15 cellular contexts compared by ENCODE assay signal in genomic region chr16:67922221-67922620, GRCh38. TPM values are rescaled to one million over a fixed set of nuclear protein-coding genes. Genes with fewer than 3 reads are reported as not detected.
DNase-seq lines count a peak whose midpoint lies in the region; ATAC-seq, FAIRE-seq and TF ChIP-seq lines count a peak whose summit lies in the region.
"Had no signal": no experiment of that assay in that cellular context is flagged by ENCODE, and none has a peak within 500 bp of the region (broad histone marks: within the 10 kb centered on the region; RNA-seq: fewer than 3 reads in every experiment).

No MANE protein-coding gene starts in this region.

- BruUV-seq in K562 (replicated peaks; lab: Mats Ljungman, UMichigan): no TSS peak

- peak overlapping the region in 1 of 2 experiments; percentile 56; a peak in 3 of 4 replicates for H3K9ac ChIP-seq in K562 (ENCODE audit: insufficient read depth in 1 of 2, low read depth in 2 of 2, low read length in 2 of 2)

- no peak overlapping the region for H3K27ac ChIP-seq in CD4-positive, CD25-positive, alpha-beta regulatory T cell (ENCODE audit: insufficient read depth, low read length, poor library complexity, severe bottlenecking)
- H3K27ac ChIP-seq in K562 (ENCODE audit: extremely low read depth, low read depth, low read length): peak overlapping the region; percentile 49; the same call in 1 of the 3 replicates
- H3K27ac ChIP-seq: thoracic aorta had no signal

- no peak for TF ChIP-seq EP300 in K562 (IDR thresholded peaks at IDR 0.05; ENCODE audit: low read length)

- WGBS in K562 (ENCODE audit: insufficient coverage, low coverage, missing lambda C conversion rate): 7% methylated on average over 5 of the region's 5 CpGs

- peaks cover 3% of the 10 kb centered on the region for H3K9me1 ChIP-seq in K562 (ENCODE audit: control insufficient read depth, insufficient read depth, low read length)

- H3K4me1 ChIP-seq in CD4-positive, CD25-positive, alpha-beta regulatory T cell (ENCODE audit: control insufficient read depth, insufficient read depth, low read length, poor library complexity, severe bottlenecking): peaks cover 3% of the 10 kb centered on the region
- H3K4me1 ChIP-seq in K562 (replicated peaks in 1 of 2; ENCODE audit: control insufficient read depth in 2 of 2, insufficient read depth in 2 of 2, low read length in 2 of 2): peaks cover 22 to 23% of the 10 kb centered on the region in 2 experiments

- peaks cover 30% of the 10 kb centered on the region for H4K20me1 ChIP-seq in K562 (replicated peaks; ENCODE audit: control insufficient read depth, insufficient read depth, low read length)

- CTCF ChIA-PET in T-cell (lab: Charles Lee) (no interaction called here), K562 (lab: Yijun Ruan, JAX; ENCODE audit: low intra/inter-chr PET ratio) (interaction anchor here (1.1 kb wide), 1 partner anchor 106 kb away, joined by 3 read pairs; no protein-coding TSS in a partner anchor)

- no peaks in the 10 kb centered on the region for H3K79me2 ChIP-seq in K562 (ENCODE audit: control insufficient read depth, insufficient read depth, low read length)

- no peak overlapping the region for H3K4me3 ChIP-seq in CD4-positive, CD25-positive, alpha-beta regulatory T cell (ENCODE audit: low read depth, low read length)
- no peak overlapping the region for H3K4me3 ChIP-seq in K562
- H3K4me3 ChIP-seq: gastrocnemius medialis, thoracic aorta had no signal

- peak overlapping the region in 2 of 3 donors; percentile 44 to 71 for H3K27ac Mint-ChIP-seq in CD4-positive, CD25-positive, alpha-beta regulatory T cell
- H3K27ac Mint-ChIP-seq in T-cell: peak overlapping the region; percentile 57 to 84
- H3K27ac Mint-ChIP-seq: activated naive CD4-positive, alpha-beta T cell treated with anti-CD3 and anti-CD28 coated beads, Interleukin-2, amount 10 ng/mL, durations not matched to agents 7 days and 5 days; T-helper 2 cell treated with Interferon-gamma antibody and Interleukin-4, amounts not matched to agents 5 μg/mL and 100 μg/mL, for 36 hours had no signal

- no peaks in the 10 kb centered on the region for H3K27me3 Mint-ChIP-seq in CD4-positive, CD25-positive, alpha-beta regulatory T cell
- H3K27me3 Mint-ChIP-seq in T-cell: no peaks in the 10 kb centered on the region
- H3K27me3 Mint-ChIP-seq: activated naive CD4-positive, alpha-beta T cell treated with anti-CD3 and anti-CD28 coated beads, Interleukin-2, amount 10 ng/mL, durations not matched to agents 7 days and 5 days; naive thymus-derived CD8-positive, alpha-beta T cell had no signal

- TF ChIP-seq CTCF in K562 (IDR thresholded peaks at IDR 0.05 in 2 of 3, conservative IDR thresholded peaks at IDR 0.05 in 1 of 3; ENCODE audit: insufficient read depth in 2 of 3, low read depth in 1 of 3, low read length in 3 of 3): no peak

- peaks cover 23% of the 10 kb centered on the region for H3K36me3 ChIP-seq in CD4-positive, CD25-positive, alpha-beta regulatory T cell (ENCODE audit: control insufficient read depth, insufficient read depth, low read length)
- no peaks in the 10 kb centered on the region; the same call in 2 of the 3 replicates for H3K36me3 ChIP-seq in K562 (ENCODE audit: control insufficient read depth, insufficient read depth, low read length)
- H3K36me3 ChIP-seq: thoracic aorta had no signal

- FAIRE-seq in K562 (lab: Jason Lieb, UNC): peak; percentile 87
- FAIRE-seq in H54 (lab: Jason Lieb, UNC): no peak

- H2AFZ ChIP-seq in K562 (ENCODE audit: low read depth, low read length): no peak overlapping the region

- H3K4me3 Mint-ChIP-seq in CD4-positive, CD25-positive, alpha-beta regulatory T cell: no peak overlapping the region
- H3K4me3 Mint-ChIP-seq in T-cell: no peak overlapping the region
- H3K4me3 Mint-ChIP-seq: activated naive CD4-positive, alpha-beta T cell treated with anti-CD3 and anti-CD28 coated beads, Interleukin-2, amount 10 ng/mL, durations not matched to agents 7 days and 5 days; naive thymus-derived CD8-positive, alpha-beta T cell; T-helper 2 cell treated with Interferon-gamma antibody and Interleukin-4, amounts not matched to agents 5 μg/mL and 100 μg/mL, for 36 hours had no signal

- no peak for TF ChIP-seq RAD21 in K562 (CRISPR knock-in tag; conservative IDR thresholded peaks at IDR 0.05 in 1 of 2, IDR thresholded peaks at IDR 0.05 in 1 of 2)

- peak overlapping the region; percentile 15; the same call in 1 of the 2 replicates for H3K4me2 ChIP-seq in K562 (ENCODE audit: insufficient read depth, low read length)

- H3K4me1 Mint-ChIP-seq in CD4-positive, CD25-positive, alpha-beta regulatory T cell: peaks cover 0 to 23% (median 9%) of the 10 kb centered on the region in 4 donors
- H3K4me1 Mint-ChIP-seq in T-cell: peaks cover 8 to 29% (median 20%) of the 10 kb centered on the region in 3 donors

- peaks cover 0 to 3% (median 0%) of the 10 kb centered on the region in 7 donors for H3K9me3 Mint-ChIP-seq in CD4-positive, CD25-positive, alpha-beta regulatory T cell
- no peaks in the 10 kb centered on the region for H3K9me3 Mint-ChIP-seq in T-cell
- H3K9me3 Mint-ChIP-seq: activated naive CD4-positive, alpha-beta T cell treated with anti-CD3 and anti-CD28 coated beads, Interleukin-2, amount 10 ng/mL, durations not matched to agents 7 days and 5 days; naive thymus-derived CD8-positive, alpha-beta T cell; T-helper 2 cell treated with Interferon-gamma antibody and Interleukin-4, amounts not matched to agents 5 μg/mL and 100 μg/mL, for 36 hours had no signal

- no peak for ATAC-seq in CD4-positive, CD25-positive, alpha-beta regulatory T cell (ENCODE audit: low read depth in 2 of 2)
- no peak for ATAC-seq in T-cell (replicated peaks in 1 of 4)
- ATAC-seq in K562: peak; percentile 69
- ATAC-seq in HG03469 (IDR thresholded peaks at IDR 0.05; ENCODE audit: unreplicated experiment): no peak
- ATAC-seq in HG03342 (IDR thresholded peaks at IDR 0.05; ENCODE audit: unreplicated experiment): no peak
- ATAC-seq: gastrocnemius medialis; naive thymus-derived CD8-positive, alpha-beta T cell had no signal

- POLR2A ChIA-PET in T-cell (lab: Charles Lee) (no interaction called here), K562 (lab: Yijun Ruan, JAX) (interaction anchor here (0.7 to 1.6 kb wide), 7 partner anchors 8 to 255 kb away, joined by 3 to 8 read pairs (median 3); no protein-coding TSS in a partner anchor)

- H3K9me3 ChIP-seq in CD4-positive, CD25-positive, alpha-beta regulatory T cell (ENCODE audit: control insufficient read depth in 2 of 2, low read length in 2 of 2): no peaks in the 10 kb centered on the region
- H3K9me3 ChIP-seq in K562 (replicated peaks; ENCODE audit: control insufficient read depth, insufficient read depth, low read depth, low read length): no peaks in the 10 kb centered on the region
- H3K9me3 ChIP-seq: gastrocnemius medialis, thoracic aorta had no signal

- TF ChIP-seq POLR2A in K562 (conservative IDR thresholded peaks at IDR 0.05) (no peak), H54 (IDR thresholded peaks at IDR 0.05; ENCODE audit: low read depth, low read length) (no peak)

- peaks cover 9% of the 10 kb centered on the region for H3K36me3 Mint-ChIP-seq in CD4-positive, CD25-positive, alpha-beta regulatory T cell
- H3K36me3 Mint-ChIP-seq in T-cell: peaks cover 4% of the 10 kb centered on the region
- H3K36me3 Mint-ChIP-seq: activated naive CD4-positive, alpha-beta T cell treated with anti-CD3 and anti-CD28 coated beads, Interleukin-2, amount 10 ng/mL, durations not matched to agents 7 days and 5 days had no signal

- no peaks in the 10 kb centered on the region for H3K27me3 ChIP-seq in CD4-positive, CD25-positive, alpha-beta regulatory T cell (ENCODE audit: control insufficient read depth, insufficient read depth, low read length)
- H3K27me3 ChIP-seq in K562 (ENCODE audit: control insufficient read depth in 2 of 2, insufficient read depth in 2 of 2, low read length in 2 of 2): no peaks in the 10 kb centered on the region
- H3K27me3 ChIP-seq: gastrocnemius medialis had no signal

- intact Hi-C loops in K562 (cut with micrococcal nuclease): no loop called here

- in situ Hi-C loops in K562 (cut with MboI): loop anchor here (10.0 kb wide), 1 partner anchor 397 kb away; the partner anchor contains the start of gene RIPOR1

- DNase-seq in CD4-positive, CD25-positive, alpha-beta regulatory T cell: no peak
- DNase-seq in T-cell (no peak), K562 (ENCODE audit: extremely low read depth in 1 of 4, low spot score in 3 of 4) (peak; percentile 49 to 76 (median 66)), putamen (ENCODE audit: low spot score) (peak; percentile 64), DMS79 treated with DMSO at 0.1 percent for 48 hours (lab: John Stamatoyannopoulos, UW) (no peak), H54 (ENCODE audit: insufficient read length, low spot score) (no peak)
- DNase-seq: activated naive CD4-positive, alpha-beta T cell treated with anti-CD3 and anti-CD28 coated beads, Interleukin-2, amount 10 ng/mL, durations not matched to agents 7 days and 5 days; cerebellar nuclear complex; gastrocnemius medialis; naive thymus-derived CD8-positive, alpha-beta T cell; NCI-H446 treated with DMSO at 0.1 percent for 48 hours had no signal

RNA-seq across cellular contexts. Expression of gene CTRL, which starts 9.4 kb away (rescaled TPM):
- 8.0 TPM for total RNA-seq in CD4-positive, CD25-positive, alpha-beta regulatory T cell
- 1 to 10 TPM in 2 of 4 donors, under 1 TPM in 2; 0.21 to 2.9 (median 1.1) TPM for polyA plus RNA-seq in CD4-positive, CD25-positive, alpha-beta regulatory T cell
- 10 to 100 TPM in 4 of 5 donors, 1 to 10 TPM in 1; 9.4 to 14.2 (median 13.2) TPM for total RNA-seq in T-cell
- 6.7 and 9.8 TPM in 2 replicates for total RNA-seq in K562 (2011; cell fraction: chromatin; rRNA removed; ENCODE audit: low replicate concordance)
- 9.2 and 10.8 TPM in 2 replicates for total RNA-seq in K562 (2011; cell fraction: nucleolus; rRNA removed)
- 3.4 and 3.5 TPM in 2 replicates for total RNA-seq in K562 (2011; cell fraction: nucleoplasm; rRNA removed)
- total RNA-seq in K562 (2014; rRNA removed): 4.0 and 5.6 TPM in 2 replicates
- 2.0 and 2.4 TPM in 2 replicates for total RNA-seq in K562 (2014; rRNA removed; fragmentation: Illumina TruSeq; extraction: Trizol)
- 2.4 and 3.4 TPM in 2 replicates for total RNA-seq in K562 (2015; rRNA removed; fragmentation: Illumina TruSeq; extraction: Trizol)
- 3.8 and 4.1 TPM in 2 replicates for total RNA-seq in K562 (2021)
- polyA plus RNA-seq in K562 (2011; rRNA removed): 1.4 TPM in 2 replicates
- polyA plus RNA-seq in K562 (2011; cell fraction: cytosol; rRNA removed): 2.0 and 5.9 TPM in 2 replicates
- polyA plus RNA-seq in K562 (2011; cell fraction: nucleus; rRNA removed): 4.2 and 10.5 TPM in 2 replicates
- polyA plus RNA-seq in K562 (2012): 1.8 and 4.6 TPM in 2 replicates
- 3.3 TPM in 2 replicates for polyA plus RNA-seq in K562 (2014; fragmentation: Illumina TruSeq; extraction: Trizol)
- 1 to 10 TPM; 1.7 to 2.5 TPM for polyA plus RNA-seq in K562 (2014; fragmentation: Nextera tagmentation; extraction: Ambion mirVana)
- polyA plus RNA-seq in K562 (2014; rRNA removed): 5.2 and 5.5 TPM in 2 replicates
- 0.75 and 1.7 TPM in 2 replicates for polyA minus RNA-seq in K562 (2011; rRNA and poly(A)+ RNA removed)
- polyA minus RNA-seq in K562 (2011; cell fraction: cytosol; rRNA and poly(A)+ RNA removed): 0.95 and 1.7 TPM in 2 replicates
- 0.78 and 2.2 TPM in 2 replicates for polyA minus RNA-seq in K562 (2011; cell fraction: nucleus; rRNA and poly(A)+ RNA removed)

RNA-seq across cellular contexts. Expression of gene PSMB10, which starts 14.4 kb away (rescaled TPM):
- total RNA-seq in CD4-positive, CD25-positive, alpha-beta regulatory T cell: 136 TPM
- polyA plus RNA-seq in CD4-positive, CD25-positive, alpha-beta regulatory T cell: 100 to 1,000 TPM; 478 to 673 (median 596) TPM
- total RNA-seq in T-cell (100 to 1,000 TPM; 118 to 214 (median 165) TPM), K562 (2014; rRNA removed) (101 and 105 TPM in 2 replicates), K562 (2014; rRNA removed; fragmentation: Illumina TruSeq; extraction: Trizol) (17.9 and 24.9 TPM in 2 replicates), K562 (2015; rRNA removed; fragmentation: Illumina TruSeq; extraction: Trizol) (53.1 and 53.4 TPM in 2 replicates), K562 (2021) (73.0 and 73.1 TPM in 2 replicates)
- 1.6 and 9.1 TPM in 2 replicates for total RNA-seq in K562 (2011; cell fraction: chromatin; rRNA removed; ENCODE audit: low replicate concordance)
- 14.7 and 18.7 TPM in 2 replicates for total RNA-seq in K562 (2011; cell fraction: nucleolus; rRNA removed)
- 7.4 and 9.6 TPM in 2 replicates for total RNA-seq in K562 (2011; cell fraction: nucleoplasm; rRNA removed)
- polyA plus RNA-seq in K562 (2011; rRNA removed) (17.3 and 21.0 TPM in 2 replicates), K562 (2014; fragmentation: Illumina TruSeq; extraction: Trizol) (11.7 and 44.6 TPM in 2 replicates), K562 (2014; fragmentation: Nextera tagmentation; extraction: Ambion mirVana) (10 to 100 TPM; 33.5 to 51.0 TPM), K562 (2014; rRNA removed) (94.1 and 118 TPM in 2 replicates)
- polyA plus RNA-seq in K562 (2011; cell fraction: cytosol; rRNA removed): 46.1 and 143 TPM in 2 replicates
- polyA plus RNA-seq in K562 (2011; cell fraction: nucleus; rRNA removed): 17.2 and 24.0 TPM in 2 replicates
- 84.8 and 94.3 TPM in 2 replicates for polyA plus RNA-seq in K562 (2012)
- 2.5 and 3.3 TPM in 2 replicates for polyA minus RNA-seq in K562 (2011; rRNA and poly(A)+ RNA removed)
- polyA minus RNA-seq in K562 (2011; cell fraction: cytosol; rRNA and poly(A)+ RNA removed): 20.3 and 25.1 TPM in 2 replicates
- 13.1 and 14.0 TPM in 2 replicates for polyA minus RNA-seq in K562 (2011; cell fraction: nucleus; rRNA and poly(A)+ RNA removed)

RNA-seq across cellular contexts. Expression of gene LCAT, which starts 21.7 kb away (rescaled TPM):
- total RNA-seq in CD4-positive, CD25-positive, alpha-beta regulatory T cell: 11.0 TPM
- polyA plus RNA-seq in CD4-positive, CD25-positive, alpha-beta regulatory T cell: under 1 TPM; 0.25 to 0.77 (median 0.59) TPM
- total RNA-seq in T-cell: 10 to 100 TPM in 4 of 5 donors, 1 to 10 TPM in 1; 9.8 to 20.7 (median 18.7) TPM
- 40.9 and 121 TPM in 2 replicates for total RNA-seq in K562 (2011; cell fraction: chromatin; rRNA removed; ENCODE audit: low replicate concordance)
- 59.7 and 75.9 TPM in 2 replicates for total RNA-seq in K562 (2011; cell fraction: nucleolus; rRNA removed)
- total RNA-seq in K562 (2011; cell fraction: nucleoplasm; rRNA removed): 41.1 and 47.6 TPM in 2 replicates
- total RNA-seq in K562 (2014; rRNA removed): 6.8 and 9.0 TPM in 2 replicates
- 3.0 and 3.2 TPM in 2 replicates for total RNA-seq in K562 (2014; rRNA removed; fragmentation: Illumina TruSeq; extraction: Trizol)
- total RNA-seq in K562 (2015; rRNA removed; fragmentation: Illumina TruSeq; extraction: Trizol): 4.1 and 4.5 TPM in 2 replicates
- total RNA-seq in K562 (2021): 14.2 and 21.0 TPM in 2 replicates
- 6.7 and 14.9 TPM in 2 replicates for polyA plus RNA-seq in K562 (2011; rRNA removed)
- polyA plus RNA-seq in K562 (2011; cell fraction: cytosol; rRNA removed): 9.5 and 10.8 TPM in 2 replicates
- polyA plus RNA-seq in K562 (2011; cell fraction: nucleus; rRNA removed): 72.6 and 86.1 TPM in 2 replicates
- polyA plus RNA-seq in K562 (2012): 14.1 and 15.5 TPM in 2 replicates
- polyA plus RNA-seq in K562 (2014; fragmentation: Illumina TruSeq; extraction: Trizol): 5.0 and 5.6 TPM in 2 replicates
- under 1 TPM; 0.46 to 0.94 TPM for polyA plus RNA-seq in K562 (2014; fragmentation: Nextera tagmentation; extraction: Ambion mirVana)
- 7.6 and 14.9 TPM in 2 replicates for polyA plus RNA-seq in K562 (2014; rRNA removed)
- polyA minus RNA-seq in K562 (2011; rRNA and poly(A)+ RNA removed): 1.5 and 2.2 TPM in 2 replicates
- polyA minus RNA-seq in K562 (2011; cell fraction: cytosol; rRNA and poly(A)+ RNA removed): 2.3 and 6.2 TPM in 2 replicates
- 8.9 and 10.0 TPM in 2 replicates for polyA minus RNA-seq in K562 (2011; cell fraction: nucleus; rRNA and poly(A)+ RNA removed)

RNA-seq across cellular contexts. Expression of gene PSKH1, which starts 29.2 kb away (rescaled TPM):
- 14.3 TPM for total RNA-seq in CD4-positive, CD25-positive, alpha-beta regulatory T cell
- polyA plus RNA-seq in CD4-positive, CD25-positive, alpha-beta regulatory T cell: 10 to 100 TPM; 16.1 to 25.3 (median 23.3) TPM
- total RNA-seq in T-cell (10 to 100 TPM; 14.8 to 31.4 (median 28.1) TPM), K562 (2014; rRNA removed) (6.7 and 6.9 TPM in 2 replicates), K562 (2014; rRNA removed; fragmentation: Illumina TruSeq; extraction: Trizol) (3.7 and 4.6 TPM in 2 replicates), K562 (2015; rRNA removed; fragmentation: Illumina TruSeq; extraction: Trizol) (7.7 and 9.4 TPM in 2 replicates), K562 (2021) (17.1 and 20.9 TPM in 2 replicates)
- total RNA-seq in K562 (2011; cell fraction: chromatin; rRNA removed; ENCODE audit: low replicate concordance): 20.7 and 55.9 TPM in 2 replicates
- 27.2 and 30.7 TPM in 2 replicates for total RNA-seq in K562 (2011; cell fraction: nucleolus; rRNA removed)
- total RNA-seq in K562 (2011; cell fraction: nucleoplasm; rRNA removed): 23.5 and 24.8 TPM in 2 replicates
- polyA plus RNA-seq in K562 (2011; rRNA removed) (15.7 and 18.9 TPM in 2 replicates), K562 (2014; fragmentation: Illumina TruSeq; extraction: Trizol) (11.8 and 15.4 TPM in 2 replicates), K562 (2014; fragmentation: Nextera tagmentation; extraction: Ambion mirVana) (1 to 10 TPM in 1 of 2 experiments, under 1 TPM in 1; 0.96 to 1.0 TPM), K562 (2014; rRNA removed) (10.7 and 12.1 TPM in 2 replicates)
- polyA plus RNA-seq in K562 (2011; cell fraction: cytosol; rRNA removed): 24.6 and 37.2 TPM in 2 replicates
- polyA plus RNA-seq in K562 (2011; cell fraction: nucleus; rRNA removed): 21.2 and 32.6 TPM in 2 replicates
- 15.2 and 29.4 TPM in 2 replicates for polyA plus RNA-seq in K562 (2012)
- 13.8 and 19.3 TPM in 2 replicates for polyA minus RNA-seq in K562 (2011; rRNA and poly(A)+ RNA removed)
- 15.1 and 16.6 TPM in 2 replicates for polyA minus RNA-seq in K562 (2011; cell fraction: cytosol; rRNA and poly(A)+ RNA removed)
- polyA minus RNA-seq in K562 (2011; cell fraction: nucleus; rRNA and poly(A)+ RNA removed): 11.6 and 11.7 TPM in 2 replicates

RNA-seq across cellular contexts. Expression of gene NRN1L, which starts 37.5 kb away (rescaled TPM):
- total RNA-seq in CD4-positive, CD25-positive, alpha-beta regulatory T cell: 2.7 TPM
- polyA plus RNA-seq in CD4-positive, CD25-positive, alpha-beta regulatory T cell: under 1 TPM in 2 of 4 donors, not detected in 2; 0.37 to 0.65 TPM
- 1 to 10 TPM in 4 of 5 donors, under 1 TPM in 1; 0.72 to 5.3 (median 3.1) TPM for total RNA-seq in T-cell
- 0.60 TPM in 1 of 2 replicates, not detected in the other for total RNA-seq in K562 (2011; cell fraction: chromatin; rRNA removed; ENCODE audit: low replicate concordance)
- 0.83 and 1.6 TPM in 2 replicates for total RNA-seq in K562 (2011; cell fraction: nucleolus; rRNA removed)
- 1.3 and 1.8 TPM in 2 replicates for total RNA-seq in K562 (2011; cell fraction: nucleoplasm; rRNA removed)
- total RNA-seq in K562 (2014; rRNA removed): 0.45 and 0.59 TPM in 2 replicates
- total RNA-seq in K562 (2014; rRNA removed; fragmentation: Illumina TruSeq; extraction: Trizol): not detected in 2 replicates
- total RNA-seq in K562 (2015; rRNA removed; fragmentation: Illumina TruSeq; extraction: Trizol): not detected in 2 replicates
- 0.47 and 0.86 TPM in 2 replicates for total RNA-seq in K562 (2021)
- polyA plus RNA-seq in K562 (2011; rRNA removed): 0.22 TPM in 1 of 2 replicates, not detected in the other
- polyA plus RNA-seq in K562 (2011; cell fraction: cytosol; rRNA removed): 0.75 and 1.9 TPM in 2 replicates
- polyA plus RNA-seq in K562 (2011; cell fraction: nucleus; rRNA removed): 3.1 and 4.8 TPM in 2 replicates
- 0.20 and 2.4 TPM in 2 replicates for polyA plus RNA-seq in K562 (2012)
- polyA plus RNA-seq in K562 (2014; fragmentation: Illumina TruSeq; extraction: Trizol): 0.47 TPM in 1 of 2 replicates, not detected in the other
- not detected for polyA plus RNA-seq in K562 (2014; fragmentation: Nextera tagmentation; extraction: Ambion mirVana)
- 0.43 and 0.64 TPM in 2 replicates for polyA plus RNA-seq in K562 (2014; rRNA removed)
- polyA minus RNA-seq in K562 (2011; rRNA and poly(A)+ RNA removed): not detected in 2 replicates
- polyA minus RNA-seq in K562 (2011; cell fraction: cytosol; rRNA and poly(A)+ RNA removed): not detected in 2 replicates
- not detected in 2 replicates for polyA minus RNA-seq in K562 (2011; cell fraction: nucleus; rRNA and poly(A)+ RNA removed)
- total RNA-seq: thoracic aorta had no signal
- polyA plus RNA-seq: naive thymus-derived CD8-positive, alpha-beta T cell had no signal

Comparison
In these comparisons a context has a peak if more than half of its experiments do, and no peak if none do; other contexts are left out.
1. DNase-seq: peak in K562 (4 of 4) and putamen (single experiment); none in CD4-positive, CD25-positive, alpha-beta regulatory T cell (0 of 3), T-cell (0 of 34), DMS79 treated with DMSO at 0.1 percent for 48 hours (single experiment) and H54 (single experiment).